In the genomic region with DNA sequence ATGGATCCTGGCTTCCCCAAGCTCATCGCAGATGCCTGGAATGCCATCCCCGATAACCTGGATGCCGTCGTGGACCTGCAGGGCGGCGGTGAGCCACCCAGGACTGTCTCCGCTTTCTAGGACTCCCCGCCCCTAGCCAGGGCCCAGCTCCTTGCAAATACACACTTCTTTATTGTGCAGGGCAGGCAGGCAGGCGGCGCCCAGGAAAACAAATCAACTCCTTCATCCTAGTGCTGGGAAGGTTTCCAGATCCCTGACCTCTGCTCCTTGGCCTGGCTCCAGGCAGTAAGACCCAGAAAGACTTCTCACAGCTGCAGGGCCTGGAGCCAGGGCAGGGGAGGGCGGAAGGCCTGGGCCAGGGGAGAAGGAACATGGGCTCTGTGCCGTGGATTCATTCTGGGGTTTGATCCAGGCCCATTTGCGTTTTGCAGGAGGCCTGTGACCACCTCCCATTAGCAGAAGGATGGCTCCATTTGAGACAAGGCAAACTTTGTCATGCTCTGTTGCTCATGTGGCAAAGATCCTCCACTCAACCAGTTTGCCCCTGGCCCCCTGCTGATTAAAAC, we compare ENCODE assay signal across 1 cellular context.
TF ChIP-seq lines count a peak whose summit lies in the region.

No MANE protein-coding gene starts in this region.

TF ChIP-seq in HepG2, 621 proteins besides CTCF, POLR2A, EP300 and RAD21 (continued from another document and continues in another):
- TF ChIP-seq, protein P1, sequence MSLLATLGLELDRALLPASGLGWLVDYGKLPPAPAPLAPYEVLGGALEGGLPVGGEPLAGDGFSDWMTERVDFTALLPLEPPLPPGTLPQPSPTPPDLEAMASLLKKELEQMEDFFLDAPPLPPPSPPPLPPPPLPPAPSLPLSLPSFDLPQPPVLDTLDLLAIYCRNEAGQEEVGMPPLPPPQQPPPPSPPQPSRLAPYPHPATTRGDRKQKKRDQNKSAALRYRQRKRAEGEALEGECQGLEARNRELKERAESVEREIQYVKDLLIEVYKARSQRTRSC (CRISPR knock-in tag; IDR thresholded peaks at IDR 0.05; ENCODE audit: low read depth), result no peak
- TF ChIP-seq, protein P2, sequence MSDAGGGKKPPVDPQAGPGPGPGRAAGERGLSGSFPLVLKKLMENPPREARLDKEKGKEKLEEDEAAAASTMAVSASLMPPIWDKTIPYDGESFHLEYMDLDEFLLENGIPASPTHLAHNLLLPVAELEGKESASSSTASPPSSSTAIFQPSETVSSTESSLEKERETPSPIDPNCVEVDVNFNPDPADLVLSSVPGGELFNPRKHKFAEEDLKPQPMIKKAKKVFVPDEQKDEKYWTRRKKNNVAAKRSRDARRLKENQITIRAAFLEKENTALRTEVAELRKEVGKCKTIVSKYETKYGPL (CRISPR knock-in tag; IDR thresholded peaks at IDR 0.05), result no peak
- TF ChIP-seq DMAP1 (CRISPR knock-in tag; IDR thresholded peaks at IDR 0.05) (no peak), MEIS2 (CRISPR knock-in tag; IDR thresholded peaks at IDR 0.05) (no peak), MIXL1 (CRISPR knock-in tag; IDR thresholded peaks at IDR 0.05) (no peak), POLR2AphosphoS5 (IDR thresholded peaks at IDR 0.05; ENCODE audit: low read depth, low read length) (no peak), ZNF891 (CRISPR knock-in tag; IDR thresholded peaks at IDR 0.05) (0 out of 2 replicates have a peak, but pooled peaks have one; percentile 40), ZNF350 (CRISPR knock-in tag; IDR thresholded peaks at IDR 0.05; ENCODE audit: borderline replicate concordance, low read depth) (peak; percentile 20; the same call in 1 of the 2 replicates), EEA1 (CRISPR knock-in tag; IDR thresholded peaks at IDR 0.05; ENCODE audit: borderline replicate concordance) (no peak), CREM (IDR thresholded peaks at IDR 0.05) (peak; percentile 31; the same call in 1 of the 2 replicates), CREM (CRISPR knock-in tag; IDR thresholded peaks at IDR 0.05) (no peak), ZNF230 (CRISPR knock-in tag; IDR thresholded peaks at IDR 0.05) (no peak), NR2C2 (CRISPR knock-in tag; IDR thresholded peaks at IDR 0.05; ENCODE audit: borderline replicate concordance) (no peak), ZNF562 (CRISPR knock-in tag; IDR thresholded peaks at IDR 0.05; ENCODE audit: borderline replicate concordance) (no peak), TBP (CRISPR knock-in tag; IDR thresholded peaks at IDR 0.05) (no peak), ZNF816 (CRISPR knock-in tag; IDR thresholded peaks at IDR 0.05; ENCODE audit: borderline replicate concordance) (no peak), ZNF12 (CRISPR knock-in tag; IDR thresholded peaks at IDR 0.05) (peak; percentile 48; the same call in 1 of the 2 replicates), ZKSCAN1 (IDR thresholded peaks at IDR 0.05; ENCODE audit: low read length) (no peak), HMG20B (CRISPR knock-in tag; conservative IDR thresholded peaks at IDR 0.05) (0 out of 2 replicates have a peak, but pooled peaks have one; percentile 33), EZH2 (conservative IDR thresholded peaks at IDR 0.05; ENCODE audit: low read depth, low read length) (no peak), POGZ (CRISPR knock-in tag; IDR thresholded peaks at IDR 0.05) (no peak), SIX4 (CRISPR knock-in tag; IDR thresholded peaks at IDR 0.05) (no peak), GABPB1 (CRISPR knock-in tag; IDR thresholded peaks at IDR 0.05) (peak; percentile 28), TCF12 (IDR thresholded peaks at IDR 0.05) (no peak), TCF12 (CRISPR knock-in tag; IDR thresholded peaks at IDR 0.05) (no peak), ZNF790 (CRISPR knock-in tag; IDR thresholded peaks at IDR 0.05; ENCODE audit: borderline replicate concordance) (no peak), JARID2 (CRISPR knock-in tag; IDR thresholded peaks at IDR 0.05; ENCODE audit: insufficient replicate concordance) (no peak)
- TF ChIP-seq, protein P3, sequence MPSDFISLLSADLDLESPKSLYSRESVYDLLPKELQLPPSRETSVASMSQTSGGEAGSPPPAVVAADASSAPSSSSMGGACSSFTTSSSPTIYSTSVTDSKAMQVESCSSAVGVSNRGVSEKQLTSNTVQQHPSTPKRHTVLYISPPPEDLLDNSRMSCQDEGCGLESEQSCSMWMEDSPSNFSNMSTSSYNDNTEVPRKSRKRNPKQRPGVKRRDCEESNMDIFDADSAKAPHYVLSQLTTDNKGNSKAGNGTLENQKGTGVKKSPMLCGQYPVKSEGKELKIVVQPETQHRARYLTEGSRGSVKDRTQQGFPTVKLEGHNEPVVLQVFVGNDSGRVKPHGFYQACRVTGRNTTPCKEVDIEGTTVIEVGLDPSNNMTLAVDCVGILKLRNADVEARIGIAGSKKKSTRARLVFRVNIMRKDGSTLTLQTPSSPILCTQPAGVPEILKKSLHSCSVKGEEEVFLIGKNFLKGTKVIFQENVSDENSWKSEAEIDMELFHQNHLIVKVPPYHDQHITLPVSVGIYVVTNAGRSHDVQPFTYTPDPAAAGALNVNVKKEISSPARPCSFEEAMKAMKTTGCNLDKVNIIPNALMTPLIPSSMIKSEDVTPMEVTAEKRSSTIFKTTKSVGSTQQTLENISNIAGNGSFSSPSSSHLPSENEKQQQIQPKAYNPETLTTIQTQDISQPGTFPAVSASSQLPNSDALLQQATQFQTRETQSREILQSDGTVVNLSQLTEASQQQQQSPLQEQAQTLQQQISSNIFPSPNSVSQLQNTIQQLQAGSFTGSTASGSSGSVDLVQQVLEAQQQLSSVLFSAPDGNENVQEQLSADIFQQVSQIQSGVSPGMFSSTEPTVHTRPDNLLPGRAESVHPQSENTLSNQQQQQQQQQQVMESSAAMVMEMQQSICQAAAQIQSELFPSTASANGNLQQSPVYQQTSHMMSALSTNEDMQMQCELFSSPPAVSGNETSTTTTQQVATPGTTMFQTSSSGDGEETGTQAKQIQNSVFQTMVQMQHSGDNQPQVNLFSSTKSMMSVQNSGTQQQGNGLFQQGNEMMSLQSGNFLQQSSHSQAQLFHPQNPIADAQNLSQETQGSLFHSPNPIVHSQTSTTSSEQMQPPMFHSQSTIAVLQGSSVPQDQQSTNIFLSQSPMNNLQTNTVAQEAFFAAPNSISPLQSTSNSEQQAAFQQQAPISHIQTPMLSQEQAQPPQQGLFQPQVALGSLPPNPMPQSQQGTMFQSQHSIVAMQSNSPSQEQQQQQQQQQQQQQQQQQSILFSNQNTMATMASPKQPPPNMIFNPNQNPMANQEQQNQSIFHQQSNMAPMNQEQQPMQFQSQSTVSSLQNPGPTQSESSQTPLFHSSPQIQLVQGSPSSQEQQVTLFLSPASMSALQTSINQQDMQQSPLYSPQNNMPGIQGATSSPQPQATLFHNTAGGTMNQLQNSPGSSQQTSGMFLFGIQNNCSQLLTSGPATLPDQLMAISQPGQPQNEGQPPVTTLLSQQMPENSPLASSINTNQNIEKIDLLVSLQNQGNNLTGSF (CRISPR knock-in tag; IDR thresholded peaks at IDR 0.05), result no peak
- TF ChIP-seq, protein P4, sequence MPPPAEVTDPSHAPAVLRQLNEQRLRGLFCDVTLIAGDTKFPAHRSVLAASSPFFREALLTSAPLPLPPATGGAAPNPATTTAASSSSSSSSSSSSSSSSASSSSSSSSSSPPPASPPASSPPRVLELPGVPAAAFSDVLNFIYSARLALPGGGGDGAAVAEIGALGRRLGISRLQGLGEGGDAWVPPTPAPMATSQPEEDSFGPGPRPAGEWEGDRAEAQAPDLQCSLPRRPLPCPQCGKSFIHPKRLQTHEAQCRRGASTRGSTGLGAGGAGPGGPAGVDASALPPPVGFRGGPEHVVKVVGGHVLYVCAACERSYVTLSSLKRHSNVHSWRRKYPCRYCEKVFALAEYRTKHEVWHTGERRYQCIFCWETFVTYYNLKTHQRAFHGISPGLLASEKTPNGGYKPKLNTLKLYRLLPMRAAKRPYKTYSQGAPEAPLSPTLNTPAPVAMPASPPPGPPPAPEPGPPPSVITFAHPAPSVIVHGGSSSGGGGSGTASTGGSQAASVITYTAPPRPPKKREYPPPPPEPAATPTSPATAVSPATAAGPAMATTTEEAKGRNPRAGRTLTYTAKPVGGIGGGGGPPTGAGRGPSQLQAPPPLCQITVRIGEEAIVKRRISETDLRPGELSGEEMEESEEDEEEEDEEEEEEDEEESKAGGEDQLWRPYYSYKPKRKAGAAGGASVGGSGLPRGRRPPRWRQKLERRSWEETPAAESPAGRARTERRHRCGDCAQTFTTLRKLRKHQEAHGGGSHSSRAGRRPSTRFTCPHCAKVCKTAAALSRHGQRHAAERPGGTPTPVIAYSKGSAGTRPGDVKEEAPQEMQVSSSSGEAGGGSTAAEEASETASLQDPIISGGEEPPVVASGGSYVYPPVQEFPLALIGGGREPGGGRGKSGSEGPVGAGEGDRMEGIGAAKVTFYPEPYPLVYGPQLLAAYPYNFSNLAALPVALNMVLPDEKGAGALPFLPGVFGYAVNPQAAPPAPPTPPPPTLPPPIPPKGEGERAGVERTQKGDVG (CRISPR knock-in tag; IDR thresholded peaks at IDR 0.05; ENCODE audit: borderline replicate concordance), result no peak; the same call in 1 of the 2 replicates
- TF ChIP-seq, protein P5, sequence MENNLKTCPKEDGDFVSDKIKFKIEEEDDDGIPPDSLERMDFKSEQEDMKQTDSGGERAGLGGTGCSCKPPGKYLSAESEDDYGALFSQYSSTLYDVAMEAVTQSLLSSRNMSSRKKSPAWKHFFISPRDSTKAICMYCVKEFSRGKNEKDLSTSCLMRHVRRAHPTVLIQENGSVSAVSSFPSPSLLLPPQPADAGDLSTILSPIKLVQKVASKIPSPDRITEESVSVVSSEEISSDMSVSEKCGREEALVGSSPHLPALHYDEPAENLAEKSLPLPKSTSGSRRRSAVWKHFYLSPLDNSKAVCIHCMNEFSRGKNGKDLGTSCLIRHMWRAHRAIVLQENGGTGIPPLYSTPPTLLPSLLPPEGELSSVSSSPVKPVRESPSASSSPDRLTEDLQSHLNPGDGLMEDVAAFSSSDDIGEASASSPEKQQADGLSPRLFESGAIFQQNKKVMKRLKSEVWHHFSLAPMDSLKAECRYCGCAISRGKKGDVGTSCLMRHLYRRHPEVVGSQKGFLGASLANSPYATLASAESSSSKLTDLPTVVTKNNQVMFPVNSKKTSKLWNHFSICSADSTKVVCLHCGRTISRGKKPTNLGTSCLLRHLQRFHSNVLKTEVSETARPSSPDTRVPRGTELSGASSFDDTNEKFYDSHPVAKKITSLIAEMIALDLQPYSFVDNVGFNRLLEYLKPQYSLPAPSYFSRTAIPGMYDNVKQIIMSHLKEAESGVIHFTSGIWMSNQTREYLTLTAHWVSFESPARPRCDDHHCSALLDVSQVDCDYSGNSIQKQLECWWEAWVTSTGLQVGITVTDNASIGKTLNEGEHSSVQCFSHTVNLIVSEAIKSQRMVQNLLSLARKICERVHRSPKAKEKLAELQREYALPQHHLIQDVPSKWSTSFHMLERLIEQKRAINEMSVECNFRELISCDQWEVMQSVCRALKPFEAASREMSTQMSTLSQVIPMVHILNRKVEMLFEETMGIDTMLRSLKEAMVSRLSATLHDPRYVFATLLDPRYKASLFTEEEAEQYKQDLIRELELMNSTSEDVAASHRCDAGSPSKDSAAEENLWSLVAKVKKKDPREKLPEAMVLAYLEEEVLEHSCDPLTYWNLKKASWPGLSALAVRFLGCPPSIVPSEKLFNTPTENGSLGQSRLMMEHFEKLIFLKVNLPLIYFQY (CRISPR knock-in tag; IDR thresholded peaks at IDR 0.05; ENCODE audit: borderline replicate concordance), result no peak
- TF ChIP-seq, protein P6, sequence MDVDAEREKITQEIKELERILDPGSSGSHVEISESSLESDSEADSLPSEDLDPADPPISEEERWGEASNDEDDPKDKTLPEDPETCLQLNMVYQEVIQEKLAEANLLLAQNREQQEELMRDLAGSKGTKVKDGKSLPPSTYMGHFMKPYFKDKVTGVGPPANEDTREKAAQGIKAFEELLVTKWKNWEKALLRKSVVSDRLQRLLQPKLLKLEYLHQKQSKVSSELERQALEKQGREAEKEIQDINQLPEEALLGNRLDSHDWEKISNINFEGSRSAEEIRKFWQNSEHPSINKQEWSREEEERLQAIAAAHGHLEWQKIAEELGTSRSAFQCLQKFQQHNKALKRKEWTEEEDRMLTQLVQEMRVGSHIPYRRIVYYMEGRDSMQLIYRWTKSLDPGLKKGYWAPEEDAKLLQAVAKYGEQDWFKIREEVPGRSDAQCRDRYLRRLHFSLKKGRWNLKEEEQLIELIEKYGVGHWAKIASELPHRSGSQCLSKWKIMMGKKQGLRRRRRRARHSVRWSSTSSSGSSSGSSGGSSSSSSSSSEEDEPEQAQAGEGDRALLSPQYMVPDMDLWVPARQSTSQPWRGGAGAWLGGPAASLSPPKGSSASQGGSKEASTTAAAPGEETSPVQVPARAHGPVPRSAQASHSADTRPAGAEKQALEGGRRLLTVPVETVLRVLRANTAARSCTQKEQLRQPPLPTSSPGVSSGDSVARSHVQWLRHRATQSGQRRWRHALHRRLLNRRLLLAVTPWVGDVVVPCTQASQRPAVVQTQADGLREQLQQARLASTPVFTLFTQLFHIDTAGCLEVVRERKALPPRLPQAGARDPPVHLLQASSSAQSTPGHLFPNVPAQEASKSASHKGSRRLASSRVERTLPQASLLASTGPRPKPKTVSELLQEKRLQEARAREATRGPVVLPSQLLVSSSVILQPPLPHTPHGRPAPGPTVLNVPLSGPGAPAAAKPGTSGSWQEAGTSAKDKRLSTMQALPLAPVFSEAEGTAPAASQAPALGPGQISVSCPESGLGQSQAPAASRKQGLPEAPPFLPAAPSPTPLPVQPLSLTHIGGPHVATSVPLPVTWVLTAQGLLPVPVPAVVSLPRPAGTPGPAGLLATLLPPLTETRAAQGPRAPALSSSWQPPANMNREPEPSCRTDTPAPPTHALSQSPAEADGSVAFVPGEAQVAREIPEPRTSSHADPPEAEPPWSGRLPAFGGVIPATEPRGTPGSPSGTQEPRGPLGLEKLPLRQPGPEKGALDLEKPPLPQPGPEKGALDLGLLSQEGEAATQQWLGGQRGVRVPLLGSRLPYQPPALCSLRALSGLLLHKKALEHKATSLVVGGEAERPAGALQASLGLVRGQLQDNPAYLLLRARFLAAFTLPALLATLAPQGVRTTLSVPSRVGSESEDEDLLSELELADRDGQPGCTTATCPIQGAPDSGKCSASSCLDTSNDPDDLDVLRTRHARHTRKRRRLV (CRISPR knock-in tag; IDR thresholded peaks at IDR 0.05), result no peak
- TF ChIP-seq, protein P7, sequence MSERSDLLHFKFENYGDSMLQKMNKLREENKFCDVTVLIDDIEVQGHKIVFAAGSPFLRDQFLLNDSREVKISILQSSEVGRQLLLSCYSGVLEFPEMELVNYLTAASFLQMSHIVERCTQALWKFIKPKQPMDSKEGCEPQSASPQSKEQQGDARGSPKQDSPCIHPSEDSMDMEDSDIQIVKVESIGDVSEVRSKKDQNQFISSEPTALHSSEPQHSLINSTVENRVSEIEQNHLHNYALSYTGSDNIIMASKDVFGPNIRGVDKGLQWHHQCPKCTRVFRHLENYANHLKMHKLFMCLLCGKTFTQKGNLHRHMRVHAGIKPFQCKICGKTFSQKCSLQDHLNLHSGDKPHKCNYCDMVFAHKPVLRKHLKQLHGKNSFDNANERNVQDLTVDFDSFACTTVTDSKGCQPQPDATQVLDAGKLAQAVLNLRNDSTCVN (CRISPR knock-in tag; IDR thresholded peaks at IDR 0.05; ENCODE audit: borderline replicate concordance), result peak; percentile 80
- TF ChIP-seq, protein P8, sequence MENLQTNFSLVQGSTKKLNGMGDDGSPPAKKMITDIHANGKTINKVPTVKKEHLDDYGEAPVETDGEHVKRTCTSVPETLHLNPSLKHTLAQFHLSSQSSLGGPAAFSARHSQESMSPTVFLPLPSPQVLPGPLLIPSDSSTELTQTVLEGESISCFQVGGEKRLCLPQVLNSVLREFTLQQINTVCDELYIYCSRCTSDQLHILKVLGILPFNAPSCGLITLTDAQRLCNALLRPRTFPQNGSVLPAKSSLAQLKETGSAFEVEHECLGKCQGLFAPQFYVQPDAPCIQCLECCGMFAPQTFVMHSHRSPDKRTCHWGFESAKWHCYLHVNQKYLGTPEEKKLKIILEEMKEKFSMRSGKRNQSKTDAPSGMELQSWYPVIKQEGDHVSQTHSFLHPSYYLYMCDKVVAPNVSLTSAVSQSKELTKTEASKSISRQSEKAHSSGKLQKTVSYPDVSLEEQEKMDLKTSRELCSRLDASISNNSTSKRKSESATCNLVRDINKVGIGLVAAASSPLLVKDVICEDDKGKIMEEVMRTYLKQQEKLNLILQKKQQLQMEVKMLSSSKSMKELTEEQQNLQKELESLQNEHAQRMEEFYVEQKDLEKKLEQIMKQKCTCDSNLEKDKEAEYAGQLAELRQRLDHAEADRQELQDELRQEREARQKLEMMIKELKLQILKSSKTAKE (CRISPR knock-in tag; IDR thresholded peaks at IDR 0.05; ENCODE audit: borderline replicate concordance), result peak; percentile 39; the same call in 1 of the 2 replicates
